2 cellular contexts compared by ENCODE assay signal in genomic region chr1:228209657-228210056, GRCh38.
TF ChIP-seq lines count a peak whose summit lies in the region.

No MANE protein-coding gene starts in this region.

TF ChIP-seq in A549, 52 proteins besides CTCF, POLR2A, EP300 and RAD21:
- TF ChIP-seq CHD2 (IDR thresholded peaks at IDR 0.05; ENCODE audit: low read length, partially characterized antibody) (no peak), CBX8 (IDR thresholded peaks at IDR 0.05) (no peak), CBX2 (IDR thresholded peaks at IDR 0.05; ENCODE audit: borderline replicate concordance, low read depth) (no peak), SREBF2 (IDR thresholded peaks at IDR 0.05) (no peak), JUN (IDR thresholded peaks at IDR 0.05) (no peak), JUNB (IDR thresholded peaks at IDR 0.05) (no peak), CEBPB (IDR thresholded peaks at IDR 0.05) (no peak), ZSCAN20 (CRISPR knock-in tag; IDR thresholded peaks at IDR 0.05) (no peak)
TF ChIP-seq in A549: peak in this region for 0.

TF ChIP-seq in HCT116, 20 proteins besides CTCF, POLR2A, EP300 and RAD21:
- TF ChIP-seq CBX3 (IDR thresholded peaks at IDR 0.05; ENCODE audit: low read depth): no peak
- TF ChIP-seq TCF7L2 (IDR thresholded peaks at IDR 0.05; ENCODE audit: borderline replicate concordance, extremely low read depth, insufficient read depth, insufficient read length): no peak
- TF ChIP-seq ELF1 (IDR thresholded peaks at IDR 0.05; ENCODE audit: borderline replicate concordance, low read depth): no peak
- TF ChIP-seq MAX (IDR thresholded peaks at IDR 0.05): peak; percentile 25; the same call in 1 of the 2 replicates
- no peak for TF ChIP-seq ZNF274 (IDR thresholded peaks at IDR 0.05; ENCODE audit: low read depth, low read length)
- TF ChIP-seq EGR1 (IDR thresholded peaks at IDR 0.05; ENCODE audit: low read depth): no peak
- TF ChIP-seq POLR2AphosphoS5 (IDR thresholded peaks at IDR 0.05; ENCODE audit: low read depth, low read length): no peak
